ENCODE assay signal across 24 cellular contexts in genomic region chr6:29461021-29461814, GRCh38. TPM values are rescaled to one million over a fixed set of nuclear protein-coding genes. Genes with fewer than 3 reads are reported as not detected.
"Had no signal": no experiment of that assay in that cellular context is flagged by ENCODE, and none has a peak within 500 bp of the region (broad histone marks: within the 10 kb centered on the region; RNA-seq: fewer than 3 reads in every experiment).

No MANE protein-coding gene starts in this region.

- H3K27ac ChIP-seq: KMS-11, RWPE1 had no signal

- H3K9me3 ChIP-seq: SK-N-SH had no signal

- DNase-seq: IMR-90, NCI-H1092, NCI-H1105 treated with DMSO at 0.1 percent for 48 hours, NCI-H1417 treated with DMSO at 0.1 percent for 48 hours, NCI-H146, NCI-H1694 treated with DMSO at 0.1 percent for 48 hours, NCI-H1930, NCI-H2081, NCI-H2107, NCI-H2227 treated with DMSO at 0.1 percent for 48 hours, NCI-H524, NCI-H526 treated with DMSO at 0.1 percent for 48 hours, NCI-H748 treated with DMSO at 0.1 percent for 48 hours, SHP77, SK-N-SH, SW 1271 had no signal

- FAIRE-seq: HepG2 had no signal

RNA-seq across cellular contexts. Expression of gene OR2H1, which starts 4.3 kb away (rescaled TPM):
- total RNA-seq: HepG2, HT1080, IMR-90, LHCN-M2, MCF 10A, NCI-H460, SK-MEL-5 had no signal
- polyA plus RNA-seq: IMR-90, SK-N-SH had no signal

RNA-seq across cellular contexts. Expression of gene OR11A1, which starts 4.3 kb away (rescaled TPM):
- total RNA-seq: HepG2, HT1080, IMR-90, LHCN-M2, MCF 10A, NCI-H460, SK-MEL-5 had no signal
- polyA plus RNA-seq: HepG2, IMR-90, SK-N-SH had no signal

RNA-seq across cellular contexts. Expression of gene OR10C1, which starts 22.1 kb away (rescaled TPM):
- total RNA-seq: HepG2, HT1080, IMR-90, LHCN-M2, MCF 10A, NCI-H460, SK-MEL-5 had no signal
- polyA plus RNA-seq: IMR-90, SK-N-SH had no signal

RNA-seq across cellular contexts. Expression of gene MAS1L, which starts 26.5 kb away (rescaled TPM):
- total RNA-seq: HepG2, HT1080, IMR-90, LHCN-M2, MCF 10A, NCI-H460, SK-MEL-5 had no signal
- polyA plus RNA-seq: HepG2, IMR-90, SK-N-SH had no signal

RNA-seq across cellular contexts. Expression of gene OR12D1, which starts 46.5 kb away (rescaled TPM):
- total RNA-seq: HepG2, HT1080, IMR-90, LHCN-M2, MCF 10A, NCI-H460, SK-MEL-5 had no signal
- polyA plus RNA-seq: IMR-90, SK-N-SH had no signal
